In the genomic region with DNA sequence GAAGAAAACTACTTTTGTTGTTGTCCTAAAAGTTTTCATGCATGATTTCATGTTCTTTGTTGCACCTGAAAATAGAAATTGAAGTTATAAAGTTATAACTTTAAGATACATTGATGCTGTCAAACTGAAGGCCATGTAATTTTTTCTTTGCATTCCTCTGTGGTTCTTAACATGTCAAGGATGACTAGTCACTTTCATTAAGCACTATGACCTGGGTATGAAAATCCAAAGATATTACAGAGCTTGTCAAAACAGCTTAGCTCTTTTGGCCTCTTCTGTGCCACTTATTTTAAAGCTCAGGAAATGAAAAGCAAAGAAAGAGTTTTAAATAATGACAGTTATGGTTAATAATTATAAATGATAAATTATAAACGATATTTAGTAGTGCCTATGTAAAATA, we compare ENCODE assay signal across 1 cellular context.
TF ChIP-seq lines count a peak whose summit lies in the region.

No MANE protein-coding gene starts in this region.

TF ChIP-seq in GM23338, 12 proteins besides CTCF, POLR2A, EP300 and RAD21 (continued from another document):
- TF ChIP-seq, protein P1, sequence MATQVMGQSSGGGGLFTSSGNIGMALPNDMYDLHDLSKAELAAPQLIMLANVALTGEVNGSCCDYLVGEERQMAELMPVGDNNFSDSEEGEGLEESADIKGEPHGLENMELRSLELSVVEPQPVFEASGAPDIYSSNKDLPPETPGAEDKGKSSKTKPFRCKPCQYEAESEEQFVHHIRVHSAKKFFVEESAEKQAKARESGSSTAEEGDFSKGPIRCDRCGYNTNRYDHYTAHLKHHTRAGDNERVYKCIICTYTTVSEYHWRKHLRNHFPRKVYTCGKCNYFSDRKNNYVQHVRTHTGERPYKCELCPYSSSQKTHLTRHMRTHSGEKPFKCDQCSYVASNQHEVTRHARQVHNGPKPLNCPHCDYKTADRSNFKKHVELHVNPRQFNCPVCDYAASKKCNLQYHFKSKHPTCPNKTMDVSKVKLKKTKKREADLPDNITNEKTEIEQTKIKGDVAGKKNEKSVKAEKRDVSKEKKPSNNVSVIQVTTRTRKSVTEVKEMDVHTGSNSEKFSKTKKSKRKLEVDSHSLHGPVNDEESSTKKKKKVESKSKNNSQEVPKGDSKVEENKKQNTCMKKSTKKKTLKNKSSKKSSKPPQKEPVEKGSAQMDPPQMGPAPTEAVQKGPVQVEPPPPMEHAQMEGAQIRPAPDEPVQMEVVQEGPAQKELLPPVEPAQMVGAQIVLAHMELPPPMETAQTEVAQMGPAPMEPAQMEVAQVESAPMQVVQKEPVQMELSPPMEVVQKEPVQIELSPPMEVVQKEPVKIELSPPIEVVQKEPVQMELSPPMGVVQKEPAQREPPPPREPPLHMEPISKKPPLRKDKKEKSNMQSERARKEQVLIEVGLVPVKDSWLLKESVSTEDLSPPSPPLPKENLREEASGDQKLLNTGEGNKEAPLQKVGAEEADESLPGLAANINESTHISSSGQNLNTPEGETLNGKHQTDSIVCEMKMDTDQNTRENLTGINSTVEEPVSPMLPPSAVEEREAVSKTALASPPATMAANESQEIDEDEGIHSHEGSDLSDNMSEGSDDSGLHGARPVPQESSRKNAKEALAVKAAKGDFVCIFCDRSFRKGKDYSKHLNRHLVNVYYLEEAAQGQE (IDR thresholded peaks at IDR 0.05; ENCODE audit: unreplicated experiment), result no peak
- TF ChIP-seq ZNF114 (CRISPR knock-in tag; IDR thresholded peaks at IDR 0.05) (no peak), STAT1 (IDR thresholded peaks at IDR 0.05; ENCODE audit: unreplicated experiment) (no peak), EZH2 (IDR thresholded peaks at IDR 0.05; ENCODE audit: low read depth, unreplicated experiment) (no peak), EZH2phosphoT487 (IDR thresholded peaks at IDR 0.05; ENCODE audit: unreplicated experiment) (no peak), JUNB (IDR thresholded peaks at IDR 0.05; ENCODE audit: unreplicated experiment) (no peak), CREB1 (CRISPR knock-in tag; IDR thresholded peaks at IDR 0.05; ENCODE audit: low read depth) (no peak)
- TF ChIP-seq, protein P2, sequence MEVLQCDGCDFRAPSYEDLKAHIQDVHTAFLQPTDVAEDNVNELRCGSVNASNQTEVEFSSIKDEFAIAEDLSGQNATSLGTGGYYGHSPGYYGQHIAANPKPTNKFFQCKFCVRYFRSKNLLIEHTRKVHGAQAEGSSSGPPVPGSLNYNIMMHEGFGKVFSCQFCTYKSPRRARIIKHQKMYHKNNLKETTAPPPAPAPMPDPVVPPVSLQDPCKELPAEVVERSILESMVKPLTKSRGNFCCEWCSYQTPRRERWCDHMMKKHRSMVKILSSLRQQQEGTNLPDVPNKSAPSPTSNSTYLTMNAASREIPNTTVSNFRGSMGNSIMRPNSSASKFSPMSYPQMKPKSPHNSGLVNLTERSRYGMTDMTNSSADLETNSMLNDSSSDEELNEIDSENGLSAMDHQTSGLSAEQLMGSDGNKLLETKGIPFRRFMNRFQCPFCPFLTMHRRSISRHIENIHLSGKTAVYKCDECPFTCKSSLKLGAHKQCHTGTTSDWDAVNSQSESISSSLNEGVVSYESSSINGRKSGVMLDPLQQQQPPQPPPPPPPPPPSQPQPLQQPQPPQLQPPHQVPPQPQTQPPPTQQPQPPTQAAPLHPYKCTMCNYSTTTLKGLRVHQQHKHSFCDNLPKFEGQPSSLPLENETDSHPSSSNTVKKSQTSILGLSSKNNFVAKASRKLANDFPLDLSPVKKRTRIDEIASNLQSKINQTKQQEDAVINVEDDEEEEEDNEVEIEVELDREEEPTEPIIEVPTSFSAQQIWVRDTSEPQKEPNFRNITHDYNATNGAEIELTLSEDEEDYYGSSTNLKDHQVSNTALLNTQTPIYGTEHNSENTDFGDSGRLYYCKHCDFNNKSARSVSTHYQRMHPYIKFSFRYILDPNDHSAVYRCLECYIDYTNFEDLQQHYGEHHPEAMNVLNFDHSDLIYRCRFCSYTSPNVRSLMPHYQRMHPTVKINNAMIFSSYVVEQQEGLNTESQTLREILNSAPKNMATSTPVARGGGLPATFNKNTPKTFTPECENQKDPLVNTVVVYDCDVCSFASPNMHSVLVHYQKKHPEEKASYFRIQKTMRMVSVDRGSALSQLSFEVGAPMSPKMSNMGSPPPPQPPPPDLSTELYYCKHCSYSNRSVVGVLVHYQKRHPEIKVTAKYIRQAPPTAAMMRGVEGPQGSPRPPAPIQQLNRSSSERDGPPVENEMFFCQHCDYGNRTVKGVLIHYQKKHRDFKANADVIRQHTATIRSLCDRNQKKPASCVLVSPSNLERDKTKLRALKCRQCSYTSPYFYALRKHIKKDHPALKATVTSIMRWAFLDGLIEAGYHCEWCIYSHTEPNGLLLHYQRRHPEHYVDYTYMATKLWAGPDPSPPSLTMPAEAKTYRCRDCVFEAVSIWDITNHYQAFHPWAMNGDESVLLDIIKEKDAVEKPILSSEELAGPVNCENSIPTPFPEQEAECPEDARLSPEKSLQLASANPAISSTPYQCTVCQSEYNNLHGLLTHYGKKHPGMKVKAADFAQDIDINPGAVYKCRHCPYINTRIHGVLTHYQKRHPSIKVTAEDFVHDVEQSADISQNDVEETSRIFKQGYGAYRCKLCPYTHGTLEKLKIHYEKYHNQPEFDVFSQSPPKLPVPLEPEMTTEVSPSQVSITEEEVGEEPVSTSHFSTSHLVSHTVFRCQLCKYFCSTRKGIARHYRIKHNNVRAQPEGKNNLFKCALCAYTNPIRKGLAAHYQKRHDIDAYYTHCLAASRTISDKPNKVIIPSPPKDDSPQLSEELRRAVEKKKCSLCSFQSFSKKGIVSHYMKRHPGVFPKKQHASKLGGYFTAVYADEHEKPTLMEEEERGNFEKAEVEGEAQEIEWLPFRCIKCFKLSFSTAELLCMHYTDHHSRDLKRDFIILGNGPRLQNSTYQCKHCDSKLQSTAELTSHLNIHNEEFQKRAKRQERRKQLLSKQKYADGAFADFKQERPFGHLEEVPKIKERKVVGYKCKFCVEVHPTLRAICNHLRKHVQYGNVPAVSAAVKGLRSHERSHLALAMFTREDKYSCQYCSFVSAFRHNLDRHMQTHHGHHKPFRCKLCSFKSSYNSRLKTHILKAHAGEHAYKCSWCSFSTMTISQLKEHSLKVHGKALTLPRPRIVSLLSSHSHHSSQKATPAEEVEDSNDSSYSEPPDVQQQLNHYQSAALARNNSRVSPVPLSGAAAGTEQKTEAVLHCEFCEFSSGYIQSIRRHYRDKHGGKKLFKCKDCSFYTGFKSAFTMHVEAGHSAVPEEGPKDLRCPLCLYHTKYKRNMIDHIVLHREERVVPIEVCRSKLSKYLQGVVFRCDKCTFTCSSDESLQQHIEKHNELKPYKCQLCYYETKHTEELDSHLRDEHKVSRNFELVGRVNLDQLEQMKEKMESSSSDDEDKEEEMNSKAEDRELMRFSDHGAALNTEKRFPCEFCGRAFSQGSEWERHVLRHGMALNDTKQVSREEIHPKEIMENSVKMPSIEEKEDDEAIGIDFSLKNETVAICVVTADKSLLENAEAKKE (CRISPR knock-in tag; IDR thresholded peaks at IDR 0.05), result no peak
